In genomic region chr13:104015646-104016396, GRCh38 we compare ENCODE assay signal across 15 cellular contexts.
DNase-seq lines count a peak whose midpoint lies in the region; ATAC-seq and TF ChIP-seq lines count a peak whose summit lies in the region.
"Had no signal": no experiment of that assay in that cellular context is flagged by ENCODE, and none has a peak within 500 bp of the region (broad histone marks: within the 10 kb centered on the region; RNA-seq: fewer than 3 reads in every experiment).

No MANE protein-coding gene starts in this region.

- peaks cover 23% of the 10 kb centered on the region for H3K4me1 ChIP-seq in SJSA1 (replicated peaks)
- H3K4me1 ChIP-seq: Caco-2 had no signal

- no peaks in the 10 kb centered on the region for H3K27me3 Mint-ChIP-seq in Calu3 (ENCODE audit: unreplicated experiment)
- H3K27me3 Mint-ChIP-seq: naive thymus-derived CD8-positive, alpha-beta T cell had no signal

- no peaks in the 10 kb centered on the region for H3K27me3 ChIP-seq in SJSA1 (replicated peaks)

- no peak overlapping the region for H3K4me3 ChIP-seq in SJSA1

- no peaks in the 10 kb centered on the region for H3K36me3 ChIP-seq in SJSA1

- H3K9me3 ChIP-seq in SJSA1 (replicated peaks): no peaks in the 10 kb centered on the region
- H3K9me3 ChIP-seq: Caco-2 had no signal

- DNase-seq in Calu3 (peak; percentile 19), SJSA1 (ENCODE audit: low read depth in 1 of 2, low spot score in 2 of 2) (peak; percentile 72 to 94), fibroblast of the conjunctiva (ENCODE audit: low read depth) (peak; percentile 12), omental fat pad (ENCODE audit: low spot score) (no peak), activated gamma-delta T cell treated with Interleukin-2 at 50 U/mL for 16 hours (no peak), C1 segment of cervical spinal cord (lab: John Stamatoyannopoulos, UW) (no peak)
- DNase-seq: Caco-2; central memory CD4-positive, alpha-beta T cell; naive thymus-derived CD8-positive, alpha-beta T cell; NCI-H187 treated with DMSO at 0.1 percent for 48 hours; NCI-H526 had no signal

- no TSS peak for BruUV-seq in Calu3 (replicated peaks; lab: Mats Ljungman, UMichigan)

- H3K9me3 Mint-ChIP-seq in Calu3 (ENCODE audit: low read depth, unreplicated experiment): no peaks in the 10 kb centered on the region

- H3K27ac ChIP-seq in SJSA1: peak overlapping the region; percentile 80

- H3K27ac Mint-ChIP-seq in Calu3 (ENCODE audit: unreplicated experiment): peak overlapping the region; percentile 84
- H3K27ac Mint-ChIP-seq: naive thymus-derived CD8-positive, alpha-beta T cell; stimulated activated effector memory CD8-positive, alpha-beta T cell treated with anti-CD3 and anti-CD28 coated beads, Interleukin-12 subunit alpha, Interleukin-12 subunit beta, amount 100 ng/mL, for 72 hours; WTC11 had no signal

- H3K4me1 Mint-ChIP-seq in Calu3 (ENCODE audit: low read depth, unreplicated experiment): no peaks in the 10 kb centered on the region
- H3K4me1 Mint-ChIP-seq: naive thymus-derived CD8-positive, alpha-beta T cell; stimulated activated effector memory CD8-positive, alpha-beta T cell treated with anti-CD3 and anti-CD28 coated beads, Interleukin-12 subunit alpha, Interleukin-12 subunit beta, amount 100 ng/mL, for 72 hours had no signal

- intact Hi-C loops in Calu3 (cut with micrococcal nuclease; ENCODE audit: unreplicated experiment): loop anchor here (1.0 to 5.0 kb wide), 3 partner anchors 90 to 133 kb away; no protein-coding TSS in a partner anchor

- CTCF ChIA-PET in Calu3 (lab: Charles Lee): interaction anchor here (1.0 to 1.4 kb wide), 2 partner anchors 91 to 133 kb away, joined by 3 to 6 read pairs; no protein-coding TSS in a partner anchor

- TF ChIP-seq CTCF in Calu3 (IDR thresholded peaks at IDR 0.05; ENCODE audit: unreplicated experiment) (no peak), omental fat pad (IDR thresholded peaks at IDR 0.05) (no peak)

- no peaks in the 10 kb centered on the region for H3K36me3 Mint-ChIP-seq in Calu3 (ENCODE audit: insufficient read depth, unreplicated experiment)
- H3K36me3 Mint-ChIP-seq: naive thymus-derived CD8-positive, alpha-beta T cell; stimulated activated effector memory CD8-positive, alpha-beta T cell treated with anti-CD3 and anti-CD28 coated beads, Interleukin-12 subunit alpha, Interleukin-12 subunit beta, amount 100 ng/mL, for 72 hours; WTC11 had no signal

- peak; percentile 77 for ATAC-seq in omental fat pad (ENCODE audit: low FRiP score)
- no peak for ATAC-seq in HG02571 (IDR thresholded peaks at IDR 0.05; ENCODE audit: unreplicated experiment)
- ATAC-seq in GM18517 (IDR thresholded peaks at IDR 0.05; ENCODE audit: unreplicated experiment): no peak
- ATAC-seq: naive thymus-derived CD8-positive, alpha-beta T cell; stimulated activated effector memory CD8-positive, alpha-beta T cell treated with anti-CD3 and anti-CD28 coated beads, Interleukin-12 subunit alpha, Interleukin-12 subunit beta, amount 100 ng/mL, for 72 hours; WTC11 had no signal

- no peak overlapping the region for H3K4me3 Mint-ChIP-seq in Calu3 (ENCODE audit: low read depth, unreplicated experiment)
- H3K4me3 Mint-ChIP-seq: naive thymus-derived CD8-positive, alpha-beta T cell; stimulated activated effector memory CD8-positive, alpha-beta T cell treated with anti-CD3 and anti-CD28 coated beads, Interleukin-12 subunit alpha, Interleukin-12 subunit beta, amount 100 ng/mL, for 72 hours; WTC11 had no signal

Comparison
In these comparisons a context has a peak if more than half of its experiments do, and no peak if none do; other contexts are left out.
1. DNase-seq: peak in Calu3 (single experiment), SJSA1 (2 of 2) and fibroblast of the conjunctiva (single experiment); none in omental fat pad (single experiment), activated gamma-delta T cell treated with Interleukin-2 at 50 U/mL for 16 hours (single experiment) and C1 segment of cervical spinal cord (0 of 14).